8 cellular contexts compared by ENCODE assay signal in genomic region chr11:118620529-118621070, GRCh38. TPM values are rescaled to one million over a fixed set of nuclear protein-coding genes. Genes with fewer than 3 reads are reported as not detected.
A peak's percentile ranks its signal among the peaks of the same experiment; 100 is the strongest.
DNase-seq lines count a peak whose midpoint lies in the region; TF ChIP-seq lines count a peak whose summit lies in the region.

No MANE protein-coding gene starts in this region.

- no peak overlapping the region for H3K27ac ChIP-seq in CD4-positive, alpha-beta memory T cell (ENCODE audit: low read depth, low read length)

- no peaks in the 10 kb centered on the region for H3K36me3 ChIP-seq in CD4-positive, alpha-beta memory T cell (ENCODE audit: insufficient read depth, low read length)

- intact Hi-C loops in CD4-positive, alpha-beta memory T cell (cut with micrococcal nuclease) = no loop called here

- peak overlapping the region in 2 of 7 donors; percentile 17 to 48 for H3K27ac Mint-ChIP-seq in CD4-positive, alpha-beta memory T cell
- H3K27ac Mint-ChIP-seq in neural crest cell (ENCODE audit: unreplicated experiment) = peak overlapping the region; percentile 97

- POLR2A ChIA-PET in CD4-positive, alpha-beta memory T cell (lab: Charles Lee; ENCODE audit: partially characterized antibody) = no interaction called here

- CTCF ChIA-PET in CD4-positive, alpha-beta memory T cell (lab: Charles Lee; ENCODE audit: partially characterized antibody) = interaction anchor here (1.8 to 2.1 kb wide), 2 partner anchors 12 to 15 kb away, joined by 5 to 7 read pairs; no protein-coding TSS in a partner anchor

- H3K9me3 Mint-ChIP-seq in CD4-positive, alpha-beta memory T cell = peaks cover 0 to 1% (median 0%) of the 10 kb centered on the region in 8 donors
- no peaks in the 10 kb centered on the region for H3K9me3 Mint-ChIP-seq in neural crest cell

- H3K4me1 ChIP-seq in CD4-positive, alpha-beta memory T cell (ENCODE audit: insufficient read depth, low read length) = peaks cover 13% of the 10 kb centered on the region

- peaks cover 9 to 11% of the 10 kb centered on the region in 2 donors for H3K27me3 Mint-ChIP-seq in CD4-positive, alpha-beta memory T cell
- no peaks in the 10 kb centered on the region for H3K27me3 Mint-ChIP-seq in neural crest cell (ENCODE audit: low read depth)

- peaks cover 6% of the 10 kb centered on the region for H3K27me3 ChIP-seq in CD4-positive, alpha-beta memory T cell (ENCODE audit: insufficient read depth, low read length)

- no peak for DNase-seq in CD4-positive, alpha-beta memory T cell
- DNase-seq in SHP77 (lab: John Stamatoyannopoulos, UW) (peak; percentile 66 to 81), epithelial cell of proximal tubule (ENCODE audit: low read depth) (no peak), neural crest cell (ENCODE audit: low read depth, low spot score) (no peak), NCI-H510A treated with DMSO at 0.1 percent for 48 hours (lab: John Stamatoyannopoulos, UW) (no peak), occipital lobe (lab: John Stamatoyannopoulos, UW) (no peak)
- DNase-seq in activated CD4-positive, alpha-beta T cell treated with anti-CD3 and anti-CD28 coated beads for 48 hours = no peak
- no peak for DNase-seq in activated CD4-positive, alpha-beta T cell treated with anti-CD3 and anti-CD28 coated beads for 1 hour

- H3K36me3 Mint-ChIP-seq in CD4-positive, alpha-beta memory T cell = peaks cover 0 to 3% of the 10 kb centered on the region in 2 donors
- peaks cover 6% of the 10 kb centered on the region for H3K36me3 Mint-ChIP-seq in neural crest cell (ENCODE audit: low read depth)

- H3K4me1 Mint-ChIP-seq in CD4-positive, alpha-beta memory T cell = peaks cover 5 to 16% (median 6%) of the 10 kb centered on the region in 4 donors
- peaks cover 73% of the 10 kb centered on the region for H3K4me1 Mint-ChIP-seq in neural crest cell

- H3K4me3 ChIP-seq in CD4-positive, alpha-beta memory T cell (ENCODE audit: low read length in 2 of 2) = no peak overlapping the region
- peak overlapping the region; percentile 78 for H3K4me3 ChIP-seq in epithelial cell of proximal tubule (ENCODE audit: low read depth, low read length)

- TF ChIP-seq CTCF in epithelial cell of proximal tubule (conservative IDR thresholded peaks at IDR 0.05; ENCODE audit: low read depth, low read length) (no peak), neural crest cell (conservative IDR thresholded peaks at IDR 0.05) (no peak)

- no peaks in the 10 kb centered on the region for H3K9me3 ChIP-seq in CD4-positive, alpha-beta memory T cell (ENCODE audit: control insufficient read depth in 1 of 2, low read length in 2 of 2)

- peak overlapping the region in 7 of 8 donors; percentile 14 to 78 (median 61) for H3K4me3 Mint-ChIP-seq in CD4-positive, alpha-beta memory T cell
- H3K4me3 Mint-ChIP-seq in neural crest cell = peak overlapping the region; percentile 96

RNA-seq across cellular contexts. Expression of gene PHLDB1, which starts 13.2 kb away (rescaled TPM):
- total RNA-seq in CD4-positive, alpha-beta memory T cell = 1 to 10 TPM; 3.0 to 3.9 TPM
- 1 to 10 TPM in 1 of 2 donors, under 1 TPM in 1; 0.34 to 1.2 TPM for polyA plus RNA-seq in CD4-positive, alpha-beta memory T cell
- total RNA-seq in epithelial cell of proximal tubule (49.8 and 64.2 TPM in 2 replicates), neural crest cell (108 and 120 TPM in 2 replicates), occipital lobe (65.8 TPM)

RNA-seq across cellular contexts. Expression of gene ARCN1, which starts 48.4 kb away (rescaled TPM):
- total RNA-seq in CD4-positive, alpha-beta memory T cell = 100 to 1,000 TPM; 133 to 134 TPM
- 100 to 1,000 TPM; 157 to 168 TPM for polyA plus RNA-seq in CD4-positive, alpha-beta memory T cell
- total RNA-seq in epithelial cell of proximal tubule = 88.7 and 111 TPM in 2 replicates
- 122 and 128 TPM in 2 replicates for total RNA-seq in neural crest cell
- total RNA-seq in occipital lobe = 73.9 TPM

RNA-seq across cellular contexts. Expression of gene IFT46, which starts 54.9 kb away (rescaled TPM):
- 10 to 100 TPM; 12.1 to 14.9 TPM for total RNA-seq in CD4-positive, alpha-beta memory T cell
- 1 to 10 TPM; 5.7 to 5.9 TPM for polyA plus RNA-seq in CD4-positive, alpha-beta memory T cell
- total RNA-seq in epithelial cell of proximal tubule (13.5 and 15.8 TPM in 2 replicates), neural crest cell (24.2 and 24.4 TPM in 2 replicates), occipital lobe (51.9 TPM)

RNA-seq across cellular contexts. Expression of gene TREH, which starts 58.9 kb away (rescaled TPM):
- total RNA-seq in CD4-positive, alpha-beta memory T cell = not detected
- polyA plus RNA-seq in CD4-positive, alpha-beta memory T cell = not detected
- total RNA-seq in epithelial cell of proximal tubule (not detected in 2 replicates), neural crest cell (not detected in 2 replicates), occipital lobe (not detected)

Comparison
In these comparisons a context has a peak if more than half of its experiments do, and no peak if none do; other contexts are left out.
1. DNase-seq: peak in SHP77 (2 of 2); none in CD4-positive, alpha-beta memory T cell (0 of 5), epithelial cell of proximal tubule (single experiment), neural crest cell (single experiment), NCI-H510A treated with DMSO at 0.1 percent for 48 hours (single experiment), occipital lobe (single experiment), activated CD4-positive, alpha-beta T cell treated with anti-CD3 and anti-CD28 coated beads for 48 hours (single experiment) and activated CD4-positive, alpha-beta T cell treated with anti-CD3 and anti-CD28 coated beads for 1 hour (single experiment).
2. RNA of gene PHLDB1, which starts 13.2 kb away (total RNA-seq): 108 to 120 TPM in neural crest cell, 65.8 TPM in occipital lobe (single experiment) and 49.8 to 64.2 TPM in epithelial cell of proximal tubule; 3.0 to 3.9 TPM in CD4-positive, alpha-beta memory T cell; every median in the first group is over 10 times any median in the second.